Comparison of ENCODE assay signal across 1 cellular context in genomic region chr6:43170452-43171283, GRCh38.
TF ChIP-seq lines count a peak whose summit lies in the region.

SRF (plus strand) TSS chr6:43171269; CDS start chr6:43171657, 388 bp downstream.

TF ChIP-seq in K562, 482 proteins besides CTCF, POLR2A, EP300 and RAD21 (continued from another document and continues in another):
- no peak for TF ChIP-seq NR0B1 (IDR thresholded peaks at IDR 0.05; ENCODE audit: partially characterized antibody)
- TF ChIP-seq CBFA2T3 (IDR thresholded peaks at IDR 0.05) = no peak
- no peak for TF ChIP-seq FOSL1 (tag; conservative IDR thresholded peaks at IDR 0.05)
- TF ChIP-seq STAT5A (IDR thresholded peaks at IDR 0.05; ENCODE audit: borderline replicate concordance, low read length) = no peak
- 0 out of 4 replicates have a peak, but pooled peaks of 1 of the 2 experiments have one; percentile 74 for TF ChIP-seq ZNF639 (CRISPR knock-in tag; conservative IDR thresholded peaks at IDR 0.05 in 1 of 2, IDR thresholded peaks at IDR 0.05 in 1 of 2)
- TF ChIP-seq ZNF24 (IDR thresholded peaks at IDR 0.05) = no peak
- TF ChIP-seq BRF2 (IDR thresholded peaks at IDR 0.05; ENCODE audit: borderline replicate concordance, insufficient read depth, insufficient read length) = no peak
- TF ChIP-seq ZNF77 (CRISPR knock-in tag; IDR thresholded peaks at IDR 0.05) = no peak
- no peak for TF ChIP-seq ZNF766 (CRISPR knock-in tag; conservative IDR thresholded peaks at IDR 0.05)
- peak; percentile 6 for TF ChIP-seq RBBP5 (IDR thresholded peaks at IDR 0.05; ENCODE audit: borderline replicate concordance, insufficient read depth, low read length, poor library complexity, severe bottlenecking)
- no peak for TF ChIP-seq ERF (CRISPR knock-in tag; IDR thresholded peaks at IDR 0.05)
- no peak for TF ChIP-seq PHTF2 (CRISPR knock-in tag; IDR thresholded peaks at IDR 0.05)
- no peak for TF ChIP-seq HSF4 (CRISPR knock-in tag; IDR thresholded peaks at IDR 0.05; ENCODE audit: borderline replicate concordance)
- no peak for TF ChIP-seq ZNF282 (CRISPR knock-in tag; IDR thresholded peaks at IDR 0.05)
- TF ChIP-seq HNRNPH1 (optimal IDR thresholded peaks at IDR 0.05; ENCODE audit: low read depth, low read length) = no peak
- TF ChIP-seq TCF15 (CRISPR knock-in tag; IDR thresholded peaks at IDR 0.05) = no peak
- TF ChIP-seq DMBX1 (CRISPR knock-in tag; IDR thresholded peaks at IDR 0.05; ENCODE audit: borderline replicate concordance) = no peak
- TF ChIP-seq ZKSCAN1 (IDR thresholded peaks at IDR 0.05; ENCODE audit: low read depth, low read length) = no peak
- TF ChIP-seq ZNF277 (CRISPR knock-in tag; IDR thresholded peaks at IDR 0.05; ENCODE audit: borderline replicate concordance) = no peak
- no peak for TF ChIP-seq ZNF699 (CRISPR knock-in tag; IDR thresholded peaks at IDR 0.05; ENCODE audit: insufficient replicate concordance)
- TF ChIP-seq, protein P1, sequence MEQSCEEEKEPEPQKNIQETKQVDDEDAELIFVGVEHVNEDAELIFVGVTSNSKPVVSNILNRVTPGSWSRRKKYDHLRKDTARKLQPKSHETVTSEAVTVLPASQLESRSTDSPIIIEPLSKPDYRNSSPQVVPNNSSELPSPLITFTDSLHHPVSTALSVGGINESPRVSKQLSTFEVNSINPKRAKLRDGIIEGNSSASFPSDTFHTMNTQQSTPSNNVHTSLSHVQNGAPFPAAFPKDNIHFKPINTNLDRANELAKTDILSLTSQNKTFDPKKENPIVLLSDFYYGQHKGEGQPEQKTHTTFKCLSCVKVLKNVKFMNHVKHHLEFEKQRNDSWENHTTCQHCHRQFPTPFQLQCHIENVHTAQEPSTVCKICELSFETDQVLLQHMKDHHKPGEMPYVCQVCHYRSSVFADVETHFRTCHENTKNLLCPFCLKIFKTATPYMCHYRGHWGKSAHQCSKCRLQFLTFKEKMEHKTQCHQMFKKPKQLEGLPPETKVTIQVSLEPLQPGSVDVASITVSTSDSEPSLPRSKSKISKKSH (CRISPR knock-in tag; IDR thresholded peaks at IDR 0.05) = no peak
- no peak for TF ChIP-seq SMC3 (conservative IDR thresholded peaks at IDR 0.05; ENCODE audit: insufficient read depth, low read depth, low read length)
- TF ChIP-seq ZNF354B (CRISPR knock-in tag; IDR thresholded peaks at IDR 0.05) = no peak
- TF ChIP-seq NBN (IDR thresholded peaks at IDR 0.05; ENCODE audit: low read depth) = peak; percentile 91; the same call in 1 of the 2 replicates
- TF ChIP-seq ARID3B (CRISPR knock-in tag; IDR thresholded peaks at IDR 0.05; ENCODE audit: borderline replicate concordance) = no peak
- TF ChIP-seq SOX6 (IDR thresholded peaks at IDR 0.05) = 0 out of 2 replicates have a peak, but pooled peaks have one; percentile 7
- TF ChIP-seq PRDM10 (IDR thresholded peaks at IDR 0.05; ENCODE audit: partially characterized antibody) = no peak
- TF ChIP-seq ZC3H8 (IDR thresholded peaks at IDR 0.05) = no peak
- TF ChIP-seq ZBTB8A (IDR thresholded peaks at IDR 0.05; ENCODE audit: partially characterized antibody) = no peak
- TF ChIP-seq FOXK1 (CRISPR knock-in tag; IDR thresholded peaks at IDR 0.05; ENCODE audit: borderline replicate concordance) = peak; percentile 49; the same call in 1 of the 2 replicates
- TF ChIP-seq DLX4 (CRISPR knock-in tag; IDR thresholded peaks at IDR 0.05) = no peak
- TF ChIP-seq ZNF3 (CRISPR knock-in tag; IDR thresholded peaks at IDR 0.05) = no peak
- TF ChIP-seq BCL6 (CRISPR knock-in tag; IDR thresholded peaks at IDR 0.05) = no peak
- peak; percentile 65 for TF ChIP-seq RBM39 (optimal IDR thresholded peaks at IDR 0.05; ENCODE audit: low read depth, low read length)
- TF ChIP-seq TAF15 (IDR thresholded peaks at IDR 0.05; ENCODE audit: low read depth, low read length) = no peak
- TF ChIP-seq SAFB (IDR thresholded peaks at IDR 0.05; ENCODE audit: borderline replicate concordance, low read depth, low read length) = no peak
- TF ChIP-seq PRMT5 (CRISPR knock-in tag; IDR thresholded peaks at IDR 0.05) = no peak
- TF ChIP-seq, protein P2, sequence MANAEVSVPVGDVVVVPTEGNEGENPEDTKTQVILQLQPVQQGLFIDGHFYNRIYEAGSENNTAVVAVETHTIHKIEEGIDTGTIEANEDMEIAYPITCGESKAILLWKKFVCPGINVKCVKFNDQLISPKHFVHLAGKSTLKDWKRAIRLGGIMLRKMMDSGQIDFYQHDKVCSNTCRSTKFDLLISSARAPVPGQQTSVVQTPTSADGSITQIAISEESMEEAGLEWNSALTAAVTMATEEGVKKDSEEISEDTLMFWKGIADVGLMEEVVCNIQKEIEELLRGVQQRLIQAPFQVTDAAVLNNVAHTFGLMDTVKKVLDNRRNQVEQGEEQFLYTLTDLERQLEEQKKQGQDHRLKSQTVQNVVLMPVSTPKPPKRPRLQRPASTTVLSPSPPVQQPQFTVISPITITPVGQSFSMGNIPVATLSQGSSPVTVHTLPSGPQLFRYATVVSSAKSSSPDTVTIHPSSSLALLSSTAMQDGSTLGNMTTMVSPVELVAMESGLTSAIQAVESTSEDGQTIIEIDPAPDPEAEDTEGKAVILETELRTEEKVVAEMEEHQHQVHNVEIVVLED (CRISPR knock-in tag; IDR thresholded peaks at IDR 0.05) = no peak
- TF ChIP-seq SREBF1 (IDR thresholded peaks at IDR 0.05; ENCODE audit: borderline replicate concordance, low read depth, low read length) = peak; percentile 37; the same call in 1 of the 2 replicates
- TF ChIP-seq, protein P3, sequence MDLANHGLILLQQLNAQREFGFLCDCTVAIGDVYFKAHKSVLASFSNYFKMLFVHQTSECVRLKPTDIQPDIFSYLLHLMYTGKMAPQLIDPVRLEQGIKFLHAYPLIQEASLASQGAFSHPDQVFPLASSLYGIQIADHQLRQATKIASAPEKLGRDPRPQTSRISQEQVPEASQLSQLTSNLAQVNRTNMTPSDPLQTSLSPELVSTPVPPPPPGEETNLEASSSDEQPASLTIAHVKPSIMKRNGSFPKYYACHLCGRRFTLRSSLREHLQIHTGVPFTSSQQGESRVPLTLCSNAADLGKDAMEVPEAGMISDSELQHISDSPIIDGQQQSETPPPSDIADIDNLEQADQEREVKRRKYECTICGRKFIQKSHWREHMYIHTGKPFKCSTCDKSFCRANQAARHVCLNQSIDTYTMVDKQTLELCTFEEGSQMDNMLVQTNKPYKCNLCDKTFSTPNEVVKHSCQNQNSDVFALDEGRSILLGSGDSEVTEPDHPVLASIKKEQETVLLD (IDR thresholded peaks at IDR 0.05) = peak; percentile 50; the same call in 1 of the 2 replicates
- 0 out of 2 replicates have a peak, but pooled peaks have one; percentile 23 for TF ChIP-seq ZNF431 (CRISPR knock-in tag; IDR thresholded peaks at IDR 0.05)
- TF ChIP-seq PURB (CRISPR knock-in tag; IDR thresholded peaks at IDR 0.05; ENCODE audit: low read depth) = no peak
- peak; percentile 74 for TF ChIP-seq TOE1 (IDR thresholded peaks at IDR 0.05; ENCODE audit: borderline replicate concordance)
- TF ChIP-seq TOE1 (CRISPR knock-in tag; IDR thresholded peaks at IDR 0.05; ENCODE audit: borderline replicate concordance, low read depth) = 0 out of 2 replicates have a peak, but pooled peaks have one; percentile 56
- TF ChIP-seq HEY1 (CRISPR knock-in tag; IDR thresholded peaks at IDR 0.05; ENCODE audit: borderline replicate concordance) = no peak
- TF ChIP-seq E2F3 (CRISPR knock-in tag; IDR thresholded peaks at IDR 0.05) = no peak
